Comparison of ENCODE assay signal across 26 cellular contexts in genomic region chr12:127930122-127930521, GRCh38.
"Had no signal": no experiment of that assay in that cellular context is flagged by ENCODE, and none has a peak within 500 bp of the region (broad histone marks: within the 10 kb centered on the region; RNA-seq: fewer than 3 reads in every experiment).

No MANE protein-coding gene starts in this region.

- H3K9me3 ChIP-seq: esophagus squamous epithelium, heart left ventricle, lower lobe of right lung, pancreas, stomach, tibial artery, upper lobe of left lung had no signal

- DNase-seq: central memory CD4-positive, alpha-beta T cell; cortex of kidney; effector memory CD8-positive, alpha-beta T cell; esophagus squamous epithelium; foreskin fibroblast; heart left ventricle; hippocampal formation; kidney glomerular epithelial cell; lower lobe of right lung; natural killer cell; occipital lobe; pancreas; small intestine; stimulated activated CD4-positive, alpha-beta T cell treated with anti-CD3 and anti-CD28 coated beads, Interleukin-12 subunit alpha, Interleukin-12 subunit beta, amount 100 ng/mL, for 4 hours; stimulated activated CD4-positive, alpha-beta T cell treated with anti-CD3 and anti-CD28 coated beads, Interleukin-4, amount 100 ng/mL, for 1 hour; stimulated activated CD8-positive, alpha-beta memory T cell treated with anti-CD3 and anti-CD28 coated beads, Interleukin-4, amount 100 ng/mL, for 48 hours; stimulated activated naive B cell treated with anti-CD40 and anti-IgM and Interleukin-4, amounts not matched to agents 10 μg/mL and 1 μg/mL and 100 μg/mL, for 72 hours; stomach; substantia nigra; tibial artery; upper lobe of left lung had no signal

- ATAC-seq: effector memory CD8-positive, alpha-beta T cell; heart left ventricle; left lobe of liver; lower lobe of right lung; natural killer cell; pancreas; right cardiac atrium; stimulated activated naive B cell treated with anti-CD40 and anti-IgM and Interleukin-4, amounts not matched to agents 10 μg/mL and 1 μg/mL and 100 μg/mL, for 72 hours had no signal

- FAIRE-seq: bronchial epithelial cell, pancreas, small intestine had no signal

- H2AFZ ChIP-seq: neural progenitor cell had no signal

- H3K4me1 ChIP-seq: lower lobe of right lung, neural progenitor cell, pancreas, upper lobe of left lung had no signal

- H3K36me3 ChIP-seq: esophagus squamous epithelium, heart left ventricle, lower lobe of right lung, neural progenitor cell, pancreas, stomach, tibial artery, upper lobe of left lung had no signal

- H3K27me3 ChIP-seq: esophagus squamous epithelium, heart left ventricle, neural progenitor cell, pancreas, stomach, tibial artery, upper lobe of left lung had no signal

- H3K4me2 ChIP-seq: neural progenitor cell had no signal

- H3K9ac ChIP-seq: neural progenitor cell had no signal

- H3K27ac ChIP-seq: epithelial cell of prostate, esophagus squamous epithelium, lower lobe of right lung, neural progenitor cell, pancreas, stomach, upper lobe of left lung had no signal

- H3K4me3 ChIP-seq: esophagus squamous epithelium, heart left ventricle, lower lobe of right lung, neural progenitor cell, pancreas, stomach, tibial artery, upper lobe of left lung had no signal
